ENCODE assay signal across 17 cellular contexts in the genomic region with DNA sequence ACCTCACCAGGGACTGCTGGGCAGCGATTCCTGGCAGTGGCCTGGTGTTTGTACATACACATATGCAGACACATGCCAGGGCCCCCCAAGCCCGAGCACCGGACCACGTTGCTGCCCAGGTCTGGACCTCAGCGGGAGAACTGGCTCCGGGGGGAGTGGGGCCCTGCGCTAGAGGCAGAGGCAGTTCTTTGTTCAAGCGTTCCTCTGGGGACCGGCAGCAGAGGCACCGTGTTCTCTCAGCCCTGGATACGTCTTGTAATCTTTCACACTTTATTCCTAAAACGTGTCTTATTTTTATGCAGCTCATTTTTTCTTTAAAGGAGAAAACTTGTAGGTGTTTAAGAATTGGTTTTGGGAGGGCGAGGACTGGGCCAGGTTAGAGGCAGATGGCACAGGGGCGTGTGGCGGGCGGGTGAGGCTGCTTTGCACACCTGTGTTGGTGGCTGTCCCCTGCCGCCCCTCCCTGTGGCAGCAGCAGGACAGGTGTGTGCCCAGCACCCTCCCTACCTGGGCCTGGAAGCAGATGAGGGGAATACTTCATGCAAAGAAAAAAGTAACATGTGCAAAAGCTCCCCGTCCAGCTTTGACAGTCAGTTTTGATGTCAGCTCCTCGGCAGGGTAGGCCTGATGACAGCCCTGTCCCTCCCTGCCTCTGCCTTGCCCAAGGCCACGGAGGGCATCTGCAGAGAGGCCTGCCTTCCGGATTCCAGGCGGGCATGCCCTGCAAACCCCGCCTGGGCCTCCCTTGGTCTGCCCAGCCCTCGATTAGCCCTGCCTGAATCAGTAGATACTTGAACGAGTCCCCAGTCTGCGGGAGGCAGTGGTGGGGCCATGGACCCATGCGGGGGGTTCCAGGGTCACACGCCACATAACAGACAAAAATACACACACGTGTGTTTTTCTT. TPM values are rescaled to one million over a fixed set of nuclear protein-coding genes. Genes with fewer than 3 reads are reported as not detected.
DNase-seq lines count a peak whose midpoint lies in the region; ATAC-seq, FAIRE-seq and TF ChIP-seq lines count a peak whose summit lies in the region.
"Had no signal": no experiment of that assay in that cellular context is flagged by ENCODE, and none has a peak within 500 bp of the region (broad histone marks: within the 10 kb centered on the region; RNA-seq: fewer than 3 reads in every experiment).

No MANE protein-coding gene starts in this region.

- H3K4me3 ChIP-seq in astrocyte (ENCODE audit: insufficient read depth, low read depth, low read length) (no peak overlapping the region), heart right ventricle (no peak overlapping the region), neutrophil (ENCODE audit: low read depth in 1 of 2, low read length in 1 of 2) (no peak overlapping the region)
- H3K4me3 ChIP-seq: suprapubic skin had no signal

- ATAC-seq in heart right ventricle (peak; percentile 59 to 90 (median 72)), HG03039 (IDR thresholded peaks at IDR 0.05; ENCODE audit: unreplicated experiment) (no peak)

- H3K9me3 ChIP-seq in astrocyte (ENCODE audit: insufficient read depth, low read depth, low read length) (no peaks in the 10 kb centered on the region), heart right ventricle (no peaks in the 10 kb centered on the region), neutrophil (no peaks in the 10 kb centered on the region)
- H3K9me3 ChIP-seq: suprapubic skin had no signal

- H3K27ac Mint-ChIP-seq in astrocyte (ENCODE audit: unreplicated experiment): peak overlapping the region; percentile 34
- H3K27ac Mint-ChIP-seq: endodermal cell had no signal

- H3K4me1 ChIP-seq in astrocyte (ENCODE audit: insufficient read depth, low read length) (no peaks in the 10 kb centered on the region), heart right ventricle (peaks cover 0 to 40% (median 11%) of the 10 kb centered on the region in 9 donors), neutrophil (ENCODE audit: control insufficient read depth in 1 of 2, insufficient read depth in 1 of 2, low read depth in 1 of 2, low read length in 1 of 2) (no peaks in the 10 kb centered on the region)

- intact Hi-C loops in heart right ventricle (cut with DNase I): no loop called here

- H3K36me3 ChIP-seq in astrocyte (ENCODE audit: insufficient read depth, low read length) (no peaks in the 10 kb centered on the region), heart right ventricle (peaks cover 0 to 52% (median 24%) of the 10 kb centered on the region in 9 donors), neutrophil (peaks cover 64% of the 10 kb centered on the region)

- H3K79me2 ChIP-seq in astrocyte (ENCODE audit: insufficient read depth, low read length): no peaks in the 10 kb centered on the region

- TF ChIP-seq POLR2A in GM12892 (IDR thresholded peaks at IDR 0.05; ENCODE audit: low read depth, low read length): no peak

- no peaks in the 10 kb centered on the region for H3K27me3 ChIP-seq in astrocyte (ENCODE audit: insufficient read depth, low read length)
- H3K27me3 ChIP-seq in heart right ventricle: no peaks in the 10 kb centered on the region
- H3K27me3 ChIP-seq in neutrophil: peaks cover 8% of the 10 kb centered on the region
- H3K27me3 ChIP-seq: suprapubic skin had no signal

- no peak overlapping the region for H2AFZ ChIP-seq in astrocyte (ENCODE audit: low read depth, low read length)

- peak; percentile 15 for DNase-seq in GM12892 (ENCODE audit: insufficient read length)
- no peak for DNase-seq in astrocyte (ENCODE audit: low read depth)
- DNase-seq in heart right ventricle: peak; percentile 47 to 52
- DNase-seq in HPDE6-E6E7 (ENCODE audit: extremely low spot score): no peak
- no peak for DNase-seq in glomerular visceral epithelial cell (ENCODE audit: extremely low spot score)
- DNase-seq in iPS-NIHi7 (ENCODE audit: extremely low spot score): no peak
- DNase-seq: activated CD4-positive, CD25-positive, alpha-beta regulatory T cell treated with anti-CD3 and anti-CD28 coated beads, Interleukin-2, amount 50 U/mL, for 72 hours; endodermal cell; H9; MM.1S; NCI-H2029; NCI-H510A; small intestine had no signal

- H3K4me3 Mint-ChIP-seq in astrocyte (ENCODE audit: unreplicated experiment): no peak overlapping the region
- H3K4me3 Mint-ChIP-seq: endodermal cell, H9 had no signal

- peaks cover 6% of the 10 kb centered on the region for H4K20me1 ChIP-seq in astrocyte (ENCODE audit: insufficient read depth, low read length)

- H3K9ac ChIP-seq in astrocyte (ENCODE audit: low read length): no peak overlapping the region

- WGBS in heart right ventricle, 2 donors: 57 to 64% methylated on average over 29 of the region's 29 CpGs

- H3K27me3 Mint-ChIP-seq in astrocyte (ENCODE audit: low read depth, unreplicated experiment): no peaks in the 10 kb centered on the region

- H3K27ac ChIP-seq in astrocyte (ENCODE audit: low read depth, low read length) (no peak overlapping the region), heart right ventricle (peak overlapping the region in 9 of 10 donors; percentile 58 to 89 (median 78)), neutrophil (peak overlapping the region; percentile 50)
- H3K27ac ChIP-seq: C4-2B, suprapubic skin had no signal

- peaks cover 2% of the 10 kb centered on the region for H3K9me3 Mint-ChIP-seq in astrocyte (ENCODE audit: unreplicated experiment)

- H3K4me2 ChIP-seq in astrocyte (ENCODE audit: low read length): no peak overlapping the region

- no peak for TF ChIP-seq CTCF in astrocyte (IDR thresholded peaks at IDR 0.05; ENCODE audit: insufficient read depth, low read depth, low read length)
- TF ChIP-seq CTCF in heart right ventricle (IDR thresholded peaks at IDR 0.05): no peak
- no peak for TF ChIP-seq CTCF in neutrophil (IDR thresholded peaks at IDR 0.05)

- peaks cover 6% of the 10 kb centered on the region for H3K36me3 Mint-ChIP-seq in astrocyte (ENCODE audit: low read depth, unreplicated experiment)

- no peaks in the 10 kb centered on the region for H3K4me1 Mint-ChIP-seq in astrocyte (ENCODE audit: low read depth, unreplicated experiment)
- H3K4me1 Mint-ChIP-seq: endodermal cell, H9 had no signal

- FAIRE-seq in GM12892 (lab: Jason Lieb, UNC) (no peak), astrocyte (lab: Jason Lieb, UNC) (no peak)
- FAIRE-seq: small intestine had no signal

RNA-seq across cellular contexts. Expression of a gene that starts 7.0 kb away (rescaled TPM):
- 16.1 TPM for polyA plus RNA-seq in GM12892 (2012; ENCODE audit: missing spikeins)
- 30.4 and 33.7 TPM in 2 replicates for total RNA-seq in astrocyte
- 10 to 100 TPM in 1 of 10 donors, 1 to 10 TPM in 9; 5.1 to 14.8 (median 7.5) TPM for total RNA-seq in heart right ventricle
- 10 to 100 TPM; 13.7 to 17.4 TPM for polyA plus RNA-seq in heart right ventricle

RNA-seq across cellular contexts. Expression of a gene that starts 27.6 kb away (rescaled TPM):
- 13.5 TPM for polyA plus RNA-seq in GM12892 (2012; ENCODE audit: missing spikeins)
- total RNA-seq in astrocyte (37.8 and 39.8 TPM in 2 replicates), heart right ventricle (10 to 100 TPM; 14.1 to 20.5 (median 19.3) TPM)
- polyA plus RNA-seq in heart right ventricle: 10 to 100 TPM in 1 of 2 donors, 1 to 10 TPM in 1; 6.6 to 18.9 TPM

RNA-seq across cellular contexts. Expression of a gene that starts 27.7 kb away (rescaled TPM):
- 4.1 TPM for polyA plus RNA-seq in GM12892 (2012; ENCODE audit: missing spikeins)
- 51.7 and 51.8 TPM in 2 replicates for total RNA-seq in astrocyte
- total RNA-seq in heart right ventricle: 10 to 100 TPM; 30.2 to 77.7 (median 51.6) TPM
- polyA plus RNA-seq in heart right ventricle: 10 to 100 TPM; 10.7 to 37.2 TPM

Comparison
In these comparisons a context has a peak if more than half of its experiments do, and no peak if none do; other contexts are left out.
1. DNase-seq: peak in GM12892 (single experiment) and heart right ventricle (2 of 2); none in astrocyte (single experiment), HPDE6-E6E7 (single experiment), glomerular visceral epithelial cell (single experiment) and iPS-NIHi7 (single experiment).